ENCODE assay signal across 7 cellular contexts in the genomic region with DNA sequence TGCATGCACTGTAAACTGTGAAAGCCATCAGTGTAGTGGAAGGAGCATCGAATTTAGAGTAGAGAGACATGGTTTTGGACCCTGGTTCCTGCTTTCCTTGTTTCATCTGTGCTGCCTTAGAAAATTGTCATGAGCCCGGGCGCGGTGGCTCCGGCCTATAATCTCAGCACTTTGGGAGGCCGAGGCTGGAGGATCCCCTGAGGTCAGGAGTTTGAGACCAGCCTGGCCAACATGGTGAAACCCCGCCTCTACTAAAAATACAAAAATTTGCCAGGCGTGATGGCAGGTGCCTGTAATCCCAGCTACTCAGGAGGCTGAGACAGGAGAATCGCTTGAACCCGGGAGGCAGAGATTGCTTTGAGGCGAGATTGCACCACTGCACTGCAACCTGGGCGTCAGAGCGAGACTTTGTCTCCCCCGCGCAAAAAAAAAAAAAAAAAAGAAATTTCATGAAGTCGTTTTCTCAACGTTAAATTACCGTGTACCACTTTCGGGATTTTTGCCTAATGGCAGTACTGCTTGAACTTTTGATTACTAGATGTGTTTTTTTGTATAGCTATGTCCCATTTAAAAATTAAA. TPM values are rescaled to one million over a fixed set of nuclear protein-coding genes. Genes with fewer than 3 reads are reported as not detected.
DNase-seq lines count a peak whose midpoint lies in the region; ATAC-seq and TF ChIP-seq lines count a peak whose summit lies in the region.

No MANE protein-coding gene starts in this region.

- H3K27me3 ChIP-seq in HL-60 (ENCODE audit: insufficient read depth, poor library complexity, severe bottlenecking): no peaks in the 10 kb centered on the region
- no peaks in the 10 kb centered on the region for H3K27me3 ChIP-seq in spleen (replicated peaks in 1 of 7)

- 31 to 49% (median 39%) methylated on average over 19 of the region's 19 CpGs for WGBS in spleen, 5 donors

- peaks cover 0 to 19% (median 7%) of the 10 kb centered on the region in 6 donors for H3K36me3 ChIP-seq in spleen

- no peak for TF ChIP-seq CTCF in HL-60 (IDR thresholded peaks at IDR 0.05; ENCODE audit: insufficient read depth, low read length)
- no peak for TF ChIP-seq CTCF in spleen (IDR thresholded peaks at IDR 0.05 in 8 of 11, conservative IDR thresholded peaks at IDR 0.05 in 3 of 11)

- H3K27ac Mint-ChIP-seq in activated CD8-positive, alpha-beta T cell treated with anti-CD3 and anti-CD28 coated beads, Interleukin-2, amount 10 ng/mL, durations not matched to agents 7 days and 5 days: peak overlapping the region; percentile 97

- H3K4me3 Mint-ChIP-seq in activated CD8-positive, alpha-beta T cell treated with anti-CD3 and anti-CD28 coated beads, Interleukin-2, amount 10 ng/mL, durations not matched to agents 7 days and 5 days: peak overlapping the region; percentile 89

- DNase-seq in HL-60 (ENCODE audit: low read depth in 1 of 2, low spot score in 1 of 2): peak in 1 of 2 experiments; percentile 13
- DNase-seq in activated CD8-positive, alpha-beta T cell treated with anti-CD3 and anti-CD28 coated beads, Interleukin-2, amount 10 ng/mL, durations not matched to agents 7 days and 5 days: no peak
- DNase-seq in spleen: peak; percentile 80
- DNase-seq in left colon: no peak

- H3K4me1 Mint-ChIP-seq in activated CD8-positive, alpha-beta T cell treated with anti-CD3 and anti-CD28 coated beads, Interleukin-2, amount 10 ng/mL, durations not matched to agents 7 days and 5 days (ENCODE audit: low read depth): peaks cover 21% of the 10 kb centered on the region

- H3K27ac ChIP-seq in HL-60 (replicated peaks) (peak overlapping the region; percentile 100), spleen (peak overlapping the region; percentile 96 to 100 (median 99))

- peak overlapping the region; percentile 65 for H3K4me3 ChIP-seq in HL-60 (replicated peaks; ENCODE audit: insufficient read depth, low read length)
- H3K4me3 ChIP-seq in iPS-11a (ENCODE audit: low read depth, low read length): peak overlapping the region; percentile 86
- peak overlapping the region; percentile 26 to 80 (median 60) for H3K4me3 ChIP-seq in spleen

- H3K9me3 Mint-ChIP-seq in activated CD8-positive, alpha-beta T cell treated with anti-CD3 and anti-CD28 coated beads, Interleukin-2, amount 10 ng/mL, durations not matched to agents 7 days and 5 days (ENCODE audit: insufficient read depth): no peaks in the 10 kb centered on the region

- CTCF ChIA-PET in activated CD8-positive, alpha-beta T cell treated with anti-CD3 and anti-CD28 coated beads, Interleukin-2, amount 10 ng/mL, durations not matched to agents 7 days and 5 days (lab: Charles Lee): interaction anchor here (0.6 to 1.0 kb wide), 3 partner anchors 17 to 450 kb away, joined by 3 read pairs; no protein-coding TSS in a partner anchor

- H3K36me3 Mint-ChIP-seq in activated CD8-positive, alpha-beta T cell treated with anti-CD3 and anti-CD28 coated beads, Interleukin-2, amount 10 ng/mL, durations not matched to agents 7 days and 5 days (ENCODE audit: low read depth): no peaks in the 10 kb centered on the region

- no peak for TF ChIP-seq POLR2A in spleen (IDR thresholded peaks at IDR 0.05)

- H3K27me3 Mint-ChIP-seq in activated CD8-positive, alpha-beta T cell treated with anti-CD3 and anti-CD28 coated beads, Interleukin-2, amount 10 ng/mL, durations not matched to agents 7 days and 5 days (ENCODE audit: low read depth): no peaks in the 10 kb centered on the region

- POLR2A ChIA-PET in activated CD8-positive, alpha-beta T cell treated with anti-CD3 and anti-CD28 coated beads, Interleukin-2, amount 10 ng/mL, durations not matched to agents 7 days and 5 days (lab: Charles Lee): interaction anchor here (0.6 to 1.2 kb wide), 3 partner anchors 19 to 487 kb away, joined by 3 to 4 read pairs (median 4); a partner anchor contains a TSS

- ATAC-seq in activated CD8-positive, alpha-beta T cell treated with anti-CD3 and anti-CD28 coated beads, Interleukin-2, amount 10 ng/mL, durations not matched to agents 7 days and 5 days: no peak
- ATAC-seq in HG02840 (IDR thresholded peaks at IDR 0.05; ENCODE audit: low FRiP score, unreplicated experiment) (no peak), left colon (no peak), HG03378 (IDR thresholded peaks at IDR 0.05; ENCODE audit: unreplicated experiment) (no peak)

- H3K9me3 ChIP-seq in spleen: no peaks in the 10 kb centered on the region

- peaks cover 9 to 38% (median 31%) of the 10 kb centered on the region in 6 donors for H3K4me1 ChIP-seq in spleen

- intact Hi-C loops in spleen (cut with DNase I; ENCODE audit: low total_unique reads): loop anchor here (10.0 kb wide), 1 partner anchor 274 kb away; a partner anchor contains a TSS
- intact Hi-C loops in left colon (cut with DNase I, micrococcal nuclease): no loop called here

RNA-seq across cellular contexts. Expression of a gene that starts 0.9 kb away (rescaled TPM):
- 10 to 100 TPM; 16.3 to 16.8 TPM for total RNA-seq in activated CD8-positive, alpha-beta T cell treated with anti-CD3 and anti-CD28 coated beads, Interleukin-2, amount 10 ng/mL, durations not matched to agents 7 days and 5 days
- 10 to 100 TPM; 11.7 to 23.4 (median 18.7) TPM for total RNA-seq in spleen
- 10 to 100 TPM in 1 of 3 donors, 1 to 10 TPM in 2; 6.6 to 10.9 (median 9.6) TPM for polyA plus RNA-seq in spleen
- total RNA-seq in left colon: 10 to 100 TPM; 25.9 to 29.6 TPM

RNA-seq across cellular contexts. Expression of a gene that starts 45.4 kb away (rescaled TPM):
- total RNA-seq in activated CD8-positive, alpha-beta T cell treated with anti-CD3 and anti-CD28 coated beads, Interleukin-2, amount 10 ng/mL, durations not matched to agents 7 days and 5 days: 1 to 10 TPM; 2.3 TPM
- total RNA-seq in spleen: 10 to 100 TPM; 19.1 to 41.5 (median 32.7) TPM
- 1 to 10 TPM; 2.2 to 3.7 (median 2.5) TPM for polyA plus RNA-seq in spleen
- total RNA-seq in left colon: 10 to 100 TPM; 40.4 to 42.7 TPM

Comparison
In these comparisons a context has a peak if more than half of its experiments do, and no peak if none do; other contexts are left out.
1. RNA of a gene that starts 45.4 kb away (total RNA-seq): 40.4 to 42.7 TPM in left colon and 19.1 to 41.5 TPM in spleen; 2.3 TPM in activated CD8-positive, alpha-beta T cell treated with anti-CD3 and anti-CD28 coated beads, Interleukin-2, amount 10 ng/mL, durations not matched to agents 7 days and 5 days; every median in the first group is over 4 times any median in the second.
2. Peak in every context shown above with its lines, with median percentiles within 50 percentile points of each other: H3K4me3 ChIP-seq.